Comparison of ENCODE assay signal across 8 cellular contexts in the genomic region with DNA sequence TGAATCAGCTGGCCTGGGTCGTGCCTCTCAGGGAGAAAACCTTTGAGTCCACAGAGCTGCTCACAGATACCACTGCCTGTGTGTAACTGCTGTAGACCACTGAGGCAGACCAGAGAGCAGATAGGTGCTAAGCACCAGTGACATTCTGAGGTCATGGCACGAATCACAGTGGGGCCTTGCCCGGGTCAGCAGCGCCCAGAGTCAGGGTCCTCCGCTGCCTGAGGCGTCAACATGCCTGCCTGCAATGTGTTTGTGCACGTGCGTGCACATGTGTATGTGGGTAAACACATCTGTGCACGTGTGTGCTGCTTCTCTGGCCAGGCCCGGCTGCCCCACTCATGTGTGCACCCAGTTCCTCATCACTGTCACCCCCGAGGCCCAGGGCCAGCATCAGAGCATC. TPM values are rescaled to one million over a fixed set of nuclear protein-coding genes. Genes with fewer than 3 reads are reported as not detected.
DNase-seq lines count a peak whose midpoint lies in the region; ATAC-seq and TF ChIP-seq lines count a peak whose summit lies in the region.
"Not testable (repeated sequence)": the region's sequence is repeated elsewhere in the genome, so short reads cannot be mapped to it uniquely, and the experiment has no call there.
"Had no signal": no experiment of that assay in that cellular context is flagged by ENCODE, and none has a peak within 500 bp of the region (broad histone marks: within the 10 kb centered on the region; RNA-seq: fewer than 3 reads in every experiment).

A gene (minus strand): TSS at position 101 of the 400 bp plus-strand sequence. CDS start 1,540 bp downstream, outside the sequence.

- H3K27ac ChIP-seq in H9 (ENCODE audit: insufficient read length, low read depth, low read length); endodermal cell (ENCODE audit: low read depth, low read length); left lung; neural cell (ENCODE audit: low read length); testis: not testable (repeated sequence)

- ATAC-seq in left lung, result not testable (repeated sequence)

- H4K5ac ChIP-seq in H9 (ENCODE audit: insufficient read length, low read depth, low read length), result not testable (repeated sequence)

- not testable (repeated sequence) for H3F3A ChIP-seq in neural cell (ENCODE audit: insufficient read depth, low read length, poor library complexity, severe bottlenecking)

- no CpG with 5 or more reads among the region's 11 CpGs for WGBS in H9 (ENCODE audit: extremely low coverage, insufficient read length, low lambda C conversion rate)
- WGBS in endodermal cell (ENCODE audit: insufficient coverage in 1 of 2, insufficient read length in 1 of 2), 2 experiments, result no CpG with 5 or more reads among the region's 11 CpGs
- no CpG with 5 or more reads among the region's 11 CpGs for WGBS in testis, 2 donors

- H3K14ac ChIP-seq in H9 (ENCODE audit: insufficient read depth, low read length), result not testable (repeated sequence)

- H3K36me3 ChIP-seq in endodermal cell (ENCODE audit: control insufficient read depth, insufficient read depth, low read length); left lung; neural cell (ENCODE audit: insufficient read depth, low read length); testis (ENCODE audit: low read depth, missing control alignments): not testable (repeated sequence)

- not testable (repeated sequence) for H3K79me1 ChIP-seq in H9 (ENCODE audit: insufficient read depth, low read depth, low read length, poor library complexity, severe bottlenecking)

- not testable (repeated sequence) for H4K20me1 ChIP-seq in H9 (ENCODE audit: control insufficient read depth, insufficient read depth, insufficient read length); neural cell (ENCODE audit: insufficient read depth)

- H2BK15ac ChIP-seq in H9 (ENCODE audit: low read depth, low read length), result not testable (repeated sequence)

- H3K4me1 Mint-ChIP-seq in H9; activated T-helper 2 cell treated with anti-CD3 and anti-CD28 coated beads, Interferon-gamma antibody, Interleukin-2, Interleukin-4, amounts not matched to agents 10 μg/mL and 5 μg/mL and 100 μg/mL, durations not matched to agents 14 hours and 24 hours and 36 hours (ENCODE audit: low read depth); endodermal cell: not testable (repeated sequence)

- H3K23ac ChIP-seq in H9 (ENCODE audit: insufficient read length, low read depth, low read length), result not testable (repeated sequence)

- TF ChIP-seq CTCF in H9 (conservative IDR thresholded peaks at IDR 0.05); endodermal cell (conservative IDR thresholded peaks at IDR 0.05); left lung (IDR thresholded peaks at IDR 0.05); neural cell (IDR thresholded peaks at IDR 0.05; ENCODE audit: poor library complexity, severe bottlenecking); testis (IDR thresholded peaks at IDR 0.05): not testable (repeated sequence)

- not testable (repeated sequence) for H3K4me3 ChIP-seq in endodermal cell (ENCODE audit: low read length); left lung; neural cell (ENCODE audit: low read length); testis

- not testable (repeated sequence) for H3T11ph ChIP-seq in H9 (ENCODE audit: low read length)

- not testable (repeated sequence) for H2AFZ ChIP-seq in H9 (ENCODE audit: low read length); neural cell (ENCODE audit: low read depth, low read length)

- not testable (repeated sequence) for H3K9me2 ChIP-seq in neural cell (ENCODE audit: insufficient read depth, low read length)

- not testable (repeated sequence) for DNase-seq in H9; activated T-helper 2 cell treated with anti-CD3 and anti-CD28 coated beads, Interferon-gamma antibody, Interleukin-2, Interleukin-4, amounts not matched to agents 10 μg/mL and 5 μg/mL and 100 μg/mL, durations not matched to agents 14 hours and 24 hours and 36 hours (ENCODE audit: low spot score); endodermal cell; left lung; testis

- H2AK5ac ChIP-seq in H9 (ENCODE audit: insufficient read length, low read length), result not testable (repeated sequence)

- not testable (repeated sequence) for H3K56ac ChIP-seq in H9 (ENCODE audit: insufficient read length, low read depth, low read length)

- H3K79me2 ChIP-seq in H9 (ENCODE audit: insufficient read depth, low read length); neural cell (replicated peaks; ENCODE audit: insufficient read depth, low read length): not testable (repeated sequence)

- H2BK20ac ChIP-seq in H9 (ENCODE audit: low read depth, low read length, poor library complexity, severe bottlenecking), result not testable (repeated sequence)

- TF ChIP-seq RAD21 in neural cell (conservative IDR thresholded peaks at IDR 0.05), result not testable (repeated sequence)

- not testable (repeated sequence) for H3K4me3 Mint-ChIP-seq in H9; activated T-helper 2 cell treated with anti-CD3 and anti-CD28 coated beads, Interferon-gamma antibody, Interleukin-2, Interleukin-4, amounts not matched to agents 10 μg/mL and 5 μg/mL and 100 μg/mL, durations not matched to agents 14 hours and 24 hours and 36 hours (ENCODE audit: low read depth); endodermal cell

- not testable (repeated sequence) for H3K27me3 Mint-ChIP-seq in H9 (ENCODE audit: low read depth); activated T-helper 2 cell treated with anti-CD3 and anti-CD28 coated beads, Interferon-gamma antibody, Interleukin-2, Interleukin-4, amounts not matched to agents 10 μg/mL and 5 μg/mL and 100 μg/mL, durations not matched to agents 14 hours and 24 hours and 36 hours (ENCODE audit: low read depth); endodermal cell (ENCODE audit: insufficient read depth)

- not testable (repeated sequence) for H3K27ac Mint-ChIP-seq in H9; activated T-helper 2 cell treated with anti-CD3 and anti-CD28 coated beads, Interferon-gamma antibody, Interleukin-2, Interleukin-4, amounts not matched to agents 10 μg/mL and 5 μg/mL and 100 μg/mL, durations not matched to agents 14 hours and 24 hours and 36 hours; endodermal cell

- not testable (repeated sequence) for TF ChIP-seq EP300 in neural cell (conservative IDR thresholded peaks at IDR 0.05; ENCODE audit: poor library complexity, severe bottlenecking)

- not testable (repeated sequence) for H3K36me3 Mint-ChIP-seq in H9 (ENCODE audit: insufficient read depth in 1 of 3, low read depth in 3 of 3); activated T-helper 2 cell treated with anti-CD3 and anti-CD28 coated beads, Interferon-gamma antibody, Interleukin-2, Interleukin-4, amounts not matched to agents 10 μg/mL and 5 μg/mL and 100 μg/mL, durations not matched to agents 14 hours and 24 hours and 36 hours (ENCODE audit: low read depth); endodermal cell (ENCODE audit: low read depth)

- H4K8ac ChIP-seq in H9 (replicated peaks; ENCODE audit: insufficient read length, low read depth, low read length), result not testable (repeated sequence)

- not testable (repeated sequence) for H3K27me3 ChIP-seq in H9 (ENCODE audit: insufficient read depth, low read length); endodermal cell (ENCODE audit: control insufficient read depth, insufficient read depth, low read length, poor library complexity, severe bottlenecking); left lung; neural cell (ENCODE audit: insufficient read depth, low read depth, low read length); testis

- not testable (repeated sequence) for H3K9ac ChIP-seq in H9 (ENCODE audit: extremely low read depth, insufficient read length, low read length); endodermal cell (ENCODE audit: extremely low read depth, low read length, poor library complexity, severe bottlenecking); neural cell (ENCODE audit: low read length)

- not testable (repeated sequence) for H3K18ac ChIP-seq in H9 (ENCODE audit: insufficient read length, low read depth, low read length)

- not testable (repeated sequence) for H3K23me2 ChIP-seq in H9 (ENCODE audit: insufficient read length, low read depth, low read length, poor library complexity, severe bottlenecking)

- H3K4me2 ChIP-seq in H9 (ENCODE audit: insufficient read depth, insufficient read length, low read length); neural cell (ENCODE audit: low read length): not testable (repeated sequence)

- not testable (repeated sequence) for H4K91ac ChIP-seq in H9 (ENCODE audit: insufficient read length, low read depth, low read length)

- H3K9me3 ChIP-seq in H9 (ENCODE audit: control insufficient read depth, low read depth, low read length); endodermal cell (ENCODE audit: control insufficient read depth, low read length); left lung; neural cell (ENCODE audit: low read length); testis: not testable (repeated sequence)

- not testable (repeated sequence) for H3K9me3 Mint-ChIP-seq in H9; activated T-helper 2 cell treated with anti-CD3 and anti-CD28 coated beads, Interferon-gamma antibody, Interleukin-2, Interleukin-4, amounts not matched to agents 10 μg/mL and 5 μg/mL and 100 μg/mL, durations not matched to agents 14 hours and 24 hours and 36 hours; endodermal cell

- TF ChIP-seq POLR2A in testis (IDR thresholded peaks at IDR 0.05), result not testable (repeated sequence)

- H3K4me1 ChIP-seq in H9 (ENCODE audit: insufficient read depth, low read length); endodermal cell (ENCODE audit: control insufficient read depth, insufficient read depth, low read length); left lung; testis: not testable (repeated sequence)

- H3K4ac ChIP-seq in H9 (ENCODE audit: low read depth, low read length), result not testable (repeated sequence)

- not testable (repeated sequence) for H2BK120ac ChIP-seq in H9 (ENCODE audit: low read depth, low read length, poor library complexity, severe bottlenecking)

- intact Hi-C loops in T-helper 2 cell treated with Interferon-gamma antibody and Interleukin-4, amounts not matched to agents 100 ng/mL and 5 ng/mL, for 36 hours (cut with micrococcal nuclease); activated T-helper 2 cell treated with anti-CD3 and anti-CD28 coated beads, Interferon-gamma antibody, Interleukin-2, Interleukin-4, amounts not matched to agents 10 μg/mL and 5 μg/mL and 100 μg/mL, durations not matched to agents 14 hours and 24 hours and 36 hours (cut with micrococcal nuclease); left lung (cut with DNase I); testis (cut with DNase I; ENCODE audit: low total_unique reads): not testable (repeated sequence)

- H2BK5ac ChIP-seq in H9 (ENCODE audit: insufficient read length, low read length), result not testable (repeated sequence)

- H2BK12ac ChIP-seq in H9 (ENCODE audit: insufficient read length, low read depth, low read length), result not testable (repeated sequence)

RNA-seq across cellular contexts. Expression of the gene that starts here (rescaled TPM):
- total RNA-seq in H9 (2021), result 16.4 and 17.0 TPM in 2 replicates
- 19.1 and 21.4 TPM in 2 replicates for total RNA-seq in T-helper 2 cell treated with Interferon-gamma antibody and Interleukin-4, amounts not matched to agents 100 ng/mL and 5 ng/mL, for 36 hours
- total RNA-seq in activated T-helper 2 cell treated with anti-CD3 and anti-CD28 coated beads, Interferon-gamma antibody, Interleukin-2, Interleukin-4, amounts not matched to agents 10 μg/mL and 5 μg/mL and 100 μg/mL, durations not matched to agents 14 hours and 24 hours and 36 hours, result 18.1 and 22.5 TPM in 2 replicates
- 10 to 100 TPM; 22.3 to 35.8 TPM for total RNA-seq in endodermal cell
- 19.1 TPM for polyA plus RNA-seq in endodermal cell (2013, experiment 1 of 2)
- 16.4 TPM for polyA plus RNA-seq in endodermal cell (2013, experiment 2 of 2)
- total RNA-seq in left lung, result 10 to 100 TPM; 12.1 to 13.3 TPM
- 33.5 and 42.5 TPM in 2 replicates for polyA plus RNA-seq in neural cell
- 11.7 and 12.3 TPM in 2 replicates for polyA minus RNA-seq in neural cell
- total RNA-seq in testis, result 10 to 100 TPM; 26.9 to 27.7 TPM
- 25.4 TPM for polyA plus RNA-seq in testis (ENCODE audit: insufficient read depth, low read depth, low replicate concordance)
- total RNA-seq: M059J had no signal
